ENCODE assay signal across 15 cellular contexts in the genomic region with DNA sequence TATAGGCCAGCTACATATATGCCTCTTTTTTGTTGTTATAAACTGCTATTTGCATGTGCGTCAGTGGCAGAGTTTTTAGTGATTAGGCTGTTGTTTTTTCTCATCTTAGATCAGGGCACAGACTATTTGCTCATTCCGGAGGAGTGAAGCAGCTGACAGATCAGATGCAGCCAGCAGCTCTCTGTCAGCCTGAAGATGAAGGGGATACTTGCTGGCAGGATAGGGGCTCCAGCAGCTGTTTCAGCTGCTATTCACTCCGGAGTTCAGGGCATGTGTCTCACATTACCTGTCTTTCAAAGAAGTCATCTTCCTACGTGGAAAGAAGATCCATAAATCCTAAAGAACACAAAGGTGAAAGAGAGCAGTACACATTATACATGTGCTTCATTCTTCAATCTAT.
"Had no signal": no experiment of that assay in that cellular context is flagged by ENCODE, and none has a peak within 500 bp of the region (broad histone marks: within the 10 kb centered on the region; RNA-seq: fewer than 3 reads in every experiment).

No MANE protein-coding gene starts in this region.

- H3K27me3 ChIP-seq: ascending aorta, colonic mucosa, gastrocnemius medialis, right atrium auricular region, tibial artery had no signal

- H3K27ac ChIP-seq: ascending aorta, colonic mucosa, gastrocnemius medialis, left ventricle myocardium inferior, right atrium auricular region, tibial artery, VCaP had no signal

- DNase-seq: activated CD4-positive, alpha-beta memory T cell treated with anti-CD3 and anti-CD28 coated beads, Interleukin-2, amount 10 ng/mL, durations not matched to agents 7 days and 5 days; activated gamma-delta T cell treated with Interleukin-2 at 50 U/mL for 16 hours; activated T-cell treated with anti-CD3 and anti-CD28 coated beads, Interleukin-2, amount 50 U/mL, for 48 hours; colonic mucosa; gastrocnemius medialis; islet precursor cell; left ventricle myocardium inferior; mesenchymal stem cell; posterior cingulate gyrus; T-helper 1 cell; tibial artery had no signal

- H3K27me3 Mint-ChIP-seq: activated CD4-positive, alpha-beta memory T cell treated with anti-CD3 and anti-CD28 coated beads, Interleukin-2, amount 10 ng/mL, durations not matched to agents 7 days and 5 days had no signal

- H3K27ac Mint-ChIP-seq: activated CD4-positive, alpha-beta memory T cell treated with anti-CD3 and anti-CD28 coated beads, Interleukin-2, amount 10 ng/mL, durations not matched to agents 7 days and 5 days had no signal

- H3K4me2 ChIP-seq: smooth muscle cell had no signal

- H3K4me3 ChIP-seq: ascending aorta, colonic mucosa, gastrocnemius medialis, left ventricle myocardium inferior, right atrium auricular region, smooth muscle cell, tibial artery had no signal

- H3K4me1 Mint-ChIP-seq: activated CD4-positive, alpha-beta memory T cell treated with anti-CD3 and anti-CD28 coated beads, Interleukin-2, amount 10 ng/mL, durations not matched to agents 7 days and 5 days had no signal

- H3K4me1 ChIP-seq: ascending aorta, colonic mucosa, gastrocnemius medialis, left ventricle myocardium inferior, right atrium auricular region, tibial artery had no signal

- H3K36me3 ChIP-seq: ascending aorta, colonic mucosa, gastrocnemius medialis, left ventricle myocardium inferior, right atrium auricular region, tibial artery had no signal

- H3K9me3 ChIP-seq: ascending aorta, colonic mucosa, gastrocnemius medialis, left ventricle myocardium inferior, right atrium auricular region, tibial artery had no signal

- ATAC-seq: gastrocnemius medialis had no signal

- H3K4me3 Mint-ChIP-seq: activated CD4-positive, alpha-beta memory T cell treated with anti-CD3 and anti-CD28 coated beads, Interleukin-2, amount 10 ng/mL, durations not matched to agents 7 days and 5 days had no signal
